Comparison of ENCODE assay signal across 30 cellular contexts in genomic region chr10:5406918-5407317, GRCh38. TPM values are rescaled to one million over a fixed set of nuclear protein-coding genes. Genes with fewer than 3 reads are reported as not detected.
"Had no signal": no experiment of that assay in that cellular context is flagged by ENCODE, and none has a peak within 500 bp of the region (broad histone marks: within the 10 kb centered on the region; RNA-seq: fewer than 3 reads in every experiment).

No MANE protein-coding gene starts in this region.

- H3K4me3 ChIP-seq: stomach, suprapubic skin, testis, thoracic aorta, thyroid gland, tibial artery, tibial nerve, transverse colon, upper lobe of left lung, upper lobe of right lung, uterus, vagina had no signal

- H3K36me3 ChIP-seq: stomach, suprapubic skin, thoracic aorta, thyroid gland, tibial artery, tibial nerve, transverse colon, upper lobe of left lung, upper lobe of right lung, uterus, vagina had no signal

- H3K4me1 ChIP-seq: testis, thyroid gland, uterus, vagina had no signal

- H3K27me3 ChIP-seq: stomach, suprapubic skin, testis, thyroid gland, tibial artery, tibial nerve, upper lobe of left lung, uterus, vagina had no signal

- DNase-seq: stimulated activated CD4-positive, alpha-beta T cell treated with anti-CD3 and anti-CD28 coated beads, Interleukin-2, amount 100 ng/mL, for 48 hours; stimulated activated CD4-positive, alpha-beta T cell treated with anti-CD3 and anti-CD28 coated beads, Interleukin-4, amount 100 ng/mL, for 1 hour; stimulated activated CD4-positive, alpha-beta T cell treated with anti-CD3 and anti-CD28 coated beads, Interleukin-4, amount 100 ng/mL, for 24 hours; stimulated activated CD4-positive, alpha-beta T cell treated with anti-CD3 and anti-CD28 coated beads, Interleukin-4, amount 100 ng/mL, for 4 hours; stimulated activated CD8-positive, alpha-beta memory T cell treated with anti-CD3 and anti-CD28 coated beads, Interleukin-4, amount 100 ng/mL, for 48 hours; stimulated activated naive B cell treated with anti-CD40 and anti-IgM and Interleukin-4, amounts not matched to agents 10 μg/mL and 1 μg/mL and 100 μg/mL, for 72 hours; stimulated activated naive CD4-positive, alpha-beta T cell; stimulated activated naive CD4-positive, alpha-beta T cell treated with Interleukin-2 at 50 U/mL for 16 hours; stimulated activated naive CD8-positive, alpha-beta T cell treated with anti-CD3 and anti-CD28 coated beads, Interleukin-15, amount 100 ng/mL, for 72 hours; stimulated activated naive CD8-positive, alpha-beta T cell treated with anti-CD3 and anti-CD28 coated beads, Interleukin-15, Interleukin-2, amounts not matched to agents 100 U/mL and 50 U/mL, for 24 hours; stomach; substantia nigra; testis; thyroid gland; tibial artery; transverse colon; trophoblast cell; upper lobe of left lung; upper lobe of right lung; uterus had no signal

- ATAC-seq: stimulated activated effector memory CD8-positive, alpha-beta T cell treated with anti-CD3 and anti-CD28 coated beads, Interleukin-12 subunit alpha, Interleukin-12 subunit beta, amount 100 ng/mL, for 72 hours; stimulated activated memory B cell treated with anti-CD40 and anti-IgM and Interleukin-4, amounts not matched to agents 10 μg/mL and 1 μg/mL and 100 μg/mL, for 72 hours; stimulated activated naive B cell treated with anti-CD40 and anti-IgM and Interleukin-4, amounts not matched to agents 10 μg/mL and 1 μg/mL and 100 μg/mL, for 72 hours; stimulated activated naive CD8-positive, alpha-beta T cell treated with anti-CD3 and anti-CD28 coated beads, Interleukin-15, amount 100 ng/mL, for 72 hours; stimulated activated naive CD8-positive, alpha-beta T cell treated with anti-CD3 and anti-CD28 coated beads, Interleukin-15, Interleukin-2, amounts not matched to agents 100 U/mL and 50 U/mL, for 24 hours; upper lobe of right lung had no signal

- H3K9me3 ChIP-seq: stomach, suprapubic skin, testis, thoracic aorta, thyroid gland, tibial artery, tibial nerve, transverse colon, upper lobe of left lung, upper lobe of right lung, uterus, vagina had no signal

- FAIRE-seq: urothelium cell line had no signal

- H3K27ac ChIP-seq: stomach, suprapubic skin, testis, thoracic aorta, thyroid gland, tibial artery, tibial nerve, transverse colon, upper lobe of left lung, upper lobe of right lung, uterus, vagina had no signal

RNA-seq across cellular contexts. Expression of gene TUBAL3, which starts 2.3 kb away (rescaled TPM):
- total RNA-seq: temporal lobe, thoracic aorta, upper lobe of right lung, uterus, vagina had no signal

RNA-seq across cellular contexts. Expression of gene UCN3, which starts 42.2 kb away (rescaled TPM):
- total RNA-seq: subcutaneous adipose tissue, suprapubic skin, temporal lobe, testis, thoracic aorta, thyroid gland, tibial nerve, urinary bladder, uterus, vagina had no signal
- polyA plus RNA-seq: urinary bladder had no signal
